1 cellular context compared by ENCODE assay signal in the genomic region with DNA sequence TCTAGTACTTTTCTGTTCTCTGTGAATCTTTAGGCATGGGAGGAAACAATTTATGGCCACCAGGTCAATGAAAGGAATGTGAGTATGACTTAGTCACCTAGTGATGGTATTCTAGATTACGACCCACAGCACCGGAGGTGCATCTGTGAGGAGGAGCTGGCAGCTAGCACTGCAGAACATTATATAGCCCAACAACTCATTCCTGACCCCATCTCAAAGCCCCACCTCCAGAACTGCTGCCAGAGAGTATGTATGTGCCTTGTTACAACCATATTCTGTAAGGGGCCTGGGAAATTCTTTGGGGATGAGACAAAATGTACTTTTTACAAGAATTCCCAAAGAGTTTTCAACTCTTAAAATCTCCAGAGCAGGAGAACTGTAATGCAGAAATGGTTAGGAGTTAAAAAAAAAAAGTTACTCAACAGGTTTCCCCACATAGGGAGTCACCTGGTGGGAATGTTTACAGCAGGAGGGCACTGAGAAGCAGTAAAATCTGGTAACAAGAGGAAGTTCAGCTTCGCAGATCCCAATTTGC.
TF ChIP-seq lines count a peak whose summit lies in the region.

No MANE protein-coding gene starts in this region.

TF ChIP-seq in A549, 52 proteins besides CTCF, POLR2A, EP300 and RAD21 (continued from another document):
- no peak for TF ChIP-seq KDM5A (IDR thresholded peaks at IDR 0.05)
- no peak for TF ChIP-seq FOSL2 (IDR thresholded peaks at IDR 0.05)
- no peak for TF ChIP-seq FOSL2 (CRISPR knock-in tag; IDR thresholded peaks at IDR 0.05)
- TF ChIP-seq RFX5 (IDR thresholded peaks at IDR 0.05): no peak
